In genomic region chr12:29273178-29273843, GRCh38 we compare ENCODE assay signal across 16 cellular contexts.
DNase-seq lines count a peak whose midpoint lies in the region; ATAC-seq and TF ChIP-seq lines count a peak whose summit lies in the region.
"Had no signal": no experiment of that assay in that cellular context is flagged by ENCODE, and none has a peak within 500 bp of the region (broad histone marks: within the 10 kb centered on the region; RNA-seq: fewer than 3 reads in every experiment).

No MANE protein-coding gene starts in this region.

- H3K4me1 ChIP-seq in H9 (ENCODE audit: insufficient read depth, low read length) (peaks cover 5% of the 10 kb centered on the region; the same call in 1 of the 2 replicates), trophoblast cell (ENCODE audit: control insufficient read depth in 1 of 2, insufficient read depth in 2 of 2, low read length in 2 of 2) (peaks cover 14 to 17% of the 10 kb centered on the region in 2 experiments)
- H3K4me1 ChIP-seq: BE2C had no signal

- H4K5ac ChIP-seq in H9 (ENCODE audit: insufficient read length, low read depth, low read length), result no peak overlapping the region

- no peak overlapping the region for H2BK15ac ChIP-seq in H9 (ENCODE audit: low read depth, low read length)

- no peak overlapping the region for H2BK20ac ChIP-seq in H9 (ENCODE audit: low read depth, low read length, poor library complexity, severe bottlenecking)

- no peak overlapping the region for H3K56ac ChIP-seq in H9 (ENCODE audit: insufficient read length, low read depth, low read length)

- no peaks in the 10 kb centered on the region for H3K27me3 Mint-ChIP-seq in H9 (ENCODE audit: low read depth)
- no peaks in the 10 kb centered on the region for H3K27me3 Mint-ChIP-seq in WTC11 (ENCODE audit: low read depth)

- H3K27ac Mint-ChIP-seq in H9 (no peak overlapping the region; a peak in 1 of 7 replicates), WTC11 (no peak overlapping the region)
- H3K27ac Mint-ChIP-seq: CD8-positive, alpha-beta T cell had no signal

- H2BK5ac ChIP-seq in H9 (ENCODE audit: insufficient read length, low read length) (no peak overlapping the region), trophoblast cell (ENCODE audit: low read depth, low read length, poor library complexity) (peak overlapping the region; percentile 60)

- H3K18ac ChIP-seq in H9 (ENCODE audit: insufficient read length, low read depth, low read length), result no peak overlapping the region
- peak overlapping the region; percentile 5 for H3K18ac ChIP-seq in trophoblast cell (ENCODE audit: low read length)

- H3K79me2 ChIP-seq in H9 (ENCODE audit: insufficient read depth, low read length), result no peaks in the 10 kb centered on the region
- peaks cover 4% of the 10 kb centered on the region for H3K79me2 ChIP-seq in trophoblast cell (ENCODE audit: control insufficient read depth, insufficient read depth, low read length, poor library complexity)

- WGBS in H9 (ENCODE audit: extremely low coverage, insufficient read length, low lambda C conversion rate), result no CpG with 5 or more reads among the region's 7 CpGs
- WGBS in trophoblast cell (ENCODE audit: extremely low coverage, insufficient coverage, insufficient read length), result no CpG with 5 or more reads among the region's 7 CpGs

- peaks cover 0 to 6% (median 0%) of the 10 kb centered on the region in 3 experiments; a peak in 1 of 7 replicates for H3K36me3 Mint-ChIP-seq in H9 (ENCODE audit: insufficient read depth in 1 of 3, low read depth in 3 of 3)
- H3K36me3 Mint-ChIP-seq in WTC11, result peaks cover 15% of the 10 kb centered on the region
- H3K36me3 Mint-ChIP-seq: CD8-positive, alpha-beta T cell had no signal

- no peaks in the 10 kb centered on the region for H3K36me3 ChIP-seq in trophoblast cell (ENCODE audit: control insufficient read depth in 1 of 2, insufficient read depth in 2 of 2, low read length in 2 of 2)

- no peak overlapping the region for H2BK12ac ChIP-seq in H9 (ENCODE audit: insufficient read length, low read depth, low read length)
- peak overlapping the region; percentile 21 for H2BK12ac ChIP-seq in trophoblast cell (ENCODE audit: low read length)

- H4K12ac ChIP-seq in trophoblast cell (ENCODE audit: low read depth, low read length), result no peak overlapping the region

- no peak for TF ChIP-seq POLR2A in erythroblast (IDR thresholded peaks at IDR 0.05; ENCODE audit: low read length)

- H3K23me2 ChIP-seq in H9 (ENCODE audit: insufficient read length, low read depth, low read length, poor library complexity, severe bottlenecking), result no peaks in the 10 kb centered on the region

- H3K9me3 Mint-ChIP-seq in H9 (no peaks in the 10 kb centered on the region; a peak in 1 of 5 replicates), WTC11 (peaks cover 9% of the 10 kb centered on the region)
- H3K9me3 Mint-ChIP-seq: CD8-positive, alpha-beta T cell had no signal

- H3K4ac ChIP-seq in H9 (ENCODE audit: low read depth, low read length) (no peak overlapping the region), trophoblast cell (ENCODE audit: low read depth, low read length) (no peak overlapping the region)

- CTCF ChIA-PET in WTC11 (lab: Charles Lee), result no interaction called here

- peak; percentile 40 for DNase-seq in H9
- DNase-seq in WTC11 (ENCODE audit: low spot score), result peak; percentile 16
- DNase-seq in islet precursor cell, result peak; percentile 59
- DNase-seq in trophoblast cell, result no peak
- DNase-seq in erythroblast (lab: John Stamatoyannopoulos, UW), result no peak
- DNase-seq: BE2C; CD8-positive, alpha-beta T cell; COR-L47; DMS153; DMS79 treated with DMSO at 0.1 percent for 48 hours; EL; GDM1 had no signal

- H4K8ac ChIP-seq in H9 (replicated peaks; ENCODE audit: insufficient read length, low read depth, low read length) (no peak overlapping the region), trophoblast cell (ENCODE audit: low read depth, low read length) (peak overlapping the region; percentile 45)

- H3K4me2 ChIP-seq in H9 (ENCODE audit: insufficient read depth, insufficient read length, low read length) (no peak overlapping the region), trophoblast cell (ENCODE audit: low read length) (no peak overlapping the region)

- H2AK5ac ChIP-seq in H9 (ENCODE audit: insufficient read length, low read length) (no peak overlapping the region), trophoblast cell (ENCODE audit: low read length) (peak overlapping the region; percentile 7)

- H3K4me1 Mint-ChIP-seq in H9 (peaks cover 12 to 15% of the 10 kb centered on the region in 2 experiments; a peak in 3 of 4 replicates), WTC11 (peaks cover 19% of the 10 kb centered on the region)

- H3T11ph ChIP-seq in H9 (ENCODE audit: low read length), result no peak overlapping the region

- no peak overlapping the region for H3K23ac ChIP-seq in H9 (ENCODE audit: insufficient read length, low read depth, low read length)
- no peak overlapping the region for H3K23ac ChIP-seq in trophoblast cell (ENCODE audit: low read length)

- H3K27ac ChIP-seq in H9 (ENCODE audit: insufficient read length, low read depth, low read length) (no peak overlapping the region), trophoblast cell (ENCODE audit: low read depth, low read length) (peak overlapping the region; percentile 44)
- H3K27ac ChIP-seq: C4-2B had no signal

- no peaks in the 10 kb centered on the region for H3K9me3 ChIP-seq in H9 (ENCODE audit: control insufficient read depth, low read depth, low read length)
- no peaks in the 10 kb centered on the region for H3K9me3 ChIP-seq in trophoblast cell (ENCODE audit: insufficient read depth, low read depth, low read length)
- H3K9me3 ChIP-seq: BE2C had no signal

- POLR2A ChIA-PET in WTC11 (lab: Charles Lee), result no interaction called here

- H2AFZ ChIP-seq in H9 (ENCODE audit: low read length), result no peak overlapping the region
- no peak overlapping the region for H2AFZ ChIP-seq in trophoblast cell (ENCODE audit: insufficient read depth, low read length, poor library complexity)

- TF ChIP-seq CTCF in H9 (conservative IDR thresholded peaks at IDR 0.05), result no peak
- no peak for TF ChIP-seq CTCF in WTC11 (IDR thresholded peaks at IDR 0.05)

- H3K4me3 Mint-ChIP-seq in H9 (no peak overlapping the region), WTC11 (no peak overlapping the region)
- H3K4me3 Mint-ChIP-seq: CD8-positive, alpha-beta T cell had no signal

- peak overlapping the region; percentile 58; the same call in 1 of the 2 replicates for H3K14ac ChIP-seq in H9 (ENCODE audit: insufficient read depth, low read length)
- peak overlapping the region; percentile 44 for H3K14ac ChIP-seq in trophoblast cell (ENCODE audit: low read length)

- H3K27me3 ChIP-seq in H9 (ENCODE audit: insufficient read depth, low read length) (no peaks in the 10 kb centered on the region), trophoblast cell (ENCODE audit: insufficient read depth, low read length) (no peaks in the 10 kb centered on the region)
- H3K27me3 ChIP-seq: BE2C had no signal

- no peak overlapping the region for H3K4me3 ChIP-seq in trophoblast cell (ENCODE audit: low read depth, low read length)

- ATAC-seq in WTC11, result peak; percentile 48
- no peak for ATAC-seq in HG03135 (IDR thresholded peaks at IDR 0.05; ENCODE audit: unreplicated experiment)
- no peak for ATAC-seq in GM18868 (IDR thresholded peaks at IDR 0.05; ENCODE audit: unreplicated experiment)
- ATAC-seq: CD8-positive, alpha-beta T cell; HCT116 had no signal

- H4K91ac ChIP-seq in H9 (ENCODE audit: insufficient read length, low read depth, low read length), result no peak overlapping the region
- H4K91ac ChIP-seq in trophoblast cell (ENCODE audit: low read depth, low read length), result peak overlapping the region; percentile 22

- H3K79me1 ChIP-seq in H9 (ENCODE audit: insufficient read depth, low read depth, low read length, poor library complexity, severe bottlenecking) (no peaks in the 10 kb centered on the region), trophoblast cell (ENCODE audit: low read length) (peaks cover 14% of the 10 kb centered on the region)

- H2BK120ac ChIP-seq in H9 (ENCODE audit: low read depth, low read length, poor library complexity, severe bottlenecking), result no peak overlapping the region
- peak overlapping the region; percentile 34 for H2BK120ac ChIP-seq in trophoblast cell (ENCODE audit: insufficient read depth, low read length, poor library complexity)

- no peaks in the 10 kb centered on the region for H4K20me1 ChIP-seq in H9 (ENCODE audit: control insufficient read depth, insufficient read depth, insufficient read length)

- H3K9ac ChIP-seq in H9 (ENCODE audit: extremely low read depth, insufficient read length, low read length), result no peak overlapping the region
- no peak overlapping the region for H3K9ac ChIP-seq in trophoblast cell (ENCODE audit: low read length)

TF ChIP-seq in WTC11, 78 proteins besides CTCF, POLR2A, EP300 and RAD21 (continues in another document):
- no peak for TF ChIP-seq JUN (CRISPR knock-in tag; IDR thresholded peaks at IDR 0.05)
- no peak for TF ChIP-seq EMX1 (CRISPR knock-in tag; IDR thresholded peaks at IDR 0.05)
- TF ChIP-seq TEAD4 (CRISPR knock-in tag; IDR thresholded peaks at IDR 0.05), result no peak
- TF ChIP-seq E2F5 (CRISPR knock-in tag; IDR thresholded peaks at IDR 0.05), result no peak
- no peak for TF ChIP-seq SMAD4 (CRISPR knock-in tag; IDR thresholded peaks at IDR 0.05)

Comparison
In these comparisons a context has a peak if more than half of its experiments do, and no peak if none do; other contexts are left out.
1. DNase-seq: peak in H9 (single experiment), WTC11 (single experiment) and islet precursor cell (single experiment); none in trophoblast cell (0 of 2) and erythroblast (0 of 2).